In genomic region chr1:115771847-115772457, GRCh38 we compare ENCODE assay signal across 8 cellular contexts. TPM values are rescaled to one million over a fixed set of nuclear protein-coding genes. Genes with fewer than 3 reads are reported as not detected.
DNase-seq lines count a peak whose midpoint lies in the region; ATAC-seq and TF ChIP-seq lines count a peak whose summit lies in the region.

No MANE protein-coding gene starts in this region.

- no peak overlapping the region for H3K4me3 Mint-ChIP-seq in CD8-positive, alpha-beta T cell

- peaks cover 4% of the 10 kb centered on the region for H3K27me3 Mint-ChIP-seq in CD8-positive, alpha-beta T cell (ENCODE audit: low read depth)

- peaks cover 24% of the 10 kb centered on the region for H3K4me1 ChIP-seq in psoas muscle
- no peaks in the 10 kb centered on the region for H3K4me1 ChIP-seq in CD8-positive, alpha-beta T cell (ENCODE audit: insufficient read depth, low read length)

- WGBS in psoas muscle, 3 donors: 27 to 33% (median 28%) methylated on average over 10 of the region's 10 CpGs

- no peaks in the 10 kb centered on the region for H3K36me3 Mint-ChIP-seq in CD8-positive, alpha-beta T cell

- CTCF ChIA-PET in CD8-positive, alpha-beta T cell (lab: Charles Lee): interaction anchor here (0.9 to 1.1 kb wide), 2 partner anchors 9 to 634 kb away, joined by 3 to 5 read pairs; no protein-coding TSS in a partner anchor

- H3K36me3 ChIP-seq in psoas muscle (ENCODE audit: insufficient read depth in 1 of 2, low read depth in 1 of 2): no peaks in the 10 kb centered on the region
- no peaks in the 10 kb centered on the region for H3K36me3 ChIP-seq in CD8-positive, alpha-beta T cell (ENCODE audit: insufficient read depth, low read length)

- no peak overlapping the region for H3K27ac Mint-ChIP-seq in CD8-positive, alpha-beta T cell

- H3K9me3 Mint-ChIP-seq in CD8-positive, alpha-beta T cell: no peaks in the 10 kb centered on the region

- no peaks in the 10 kb centered on the region for H3K4me1 Mint-ChIP-seq in CD8-positive, alpha-beta T cell (ENCODE audit: low read depth)

- H3K4me3 ChIP-seq in psoas muscle: peak overlapping the region; percentile 15
- H3K4me3 ChIP-seq in CD8-positive, alpha-beta T cell (ENCODE audit: low read depth, low read length): no peak overlapping the region

- peak; percentile 60 for TF ChIP-seq CTCF in GM20000 (IDR thresholded peaks at IDR 0.05; ENCODE audit: extremely low read depth, missing control alignments)
- TF ChIP-seq CTCF in psoas muscle (IDR thresholded peaks at IDR 0.05): peak; percentile 87
- TF ChIP-seq CTCF in CD8-positive, alpha-beta T cell (IDR thresholded peaks at IDR 0.05): no peak

- no peaks in the 10 kb centered on the region for H3K27me3 ChIP-seq in psoas muscle (ENCODE audit: insufficient read depth in 3 of 3, low read length in 2 of 3)
- H3K27me3 ChIP-seq in CD8-positive, alpha-beta T cell (ENCODE audit: insufficient read depth, low read length): no peaks in the 10 kb centered on the region

- no peaks in the 10 kb centered on the region for H3K9me3 ChIP-seq in psoas muscle
- no peaks in the 10 kb centered on the region for H3K9me3 ChIP-seq in CD8-positive, alpha-beta T cell (ENCODE audit: low read length)

- intact Hi-C loops in left cardiac atrium (cut with DNase I): loop anchor here (2.0 to 10.0 kb wide), 3 partner anchors 157 to 225 kb away; no protein-coding TSS in a partner anchor
- intact Hi-C loops in psoas muscle (cut with DNase I): loop anchor here (1.0 to 5.0 kb wide), 3 partner anchors 55 to 165 kb away; no protein-coding TSS in a partner anchor
- intact Hi-C loops in CD8-positive, alpha-beta T cell (cut with DNase I, micrococcal nuclease): loop anchor here in 1 of 2 experiments (5.0 kb wide), 1 partner anchor 635 kb away; no protein-coding TSS in a partner anchor

- POLR2A ChIA-PET in CD8-positive, alpha-beta T cell (lab: Charles Lee): no interaction called here

- ATAC-seq in left cardiac atrium (peak; percentile 81 to 91), psoas muscle (peak; percentile 66 to 78 (median 76))
- ATAC-seq in CD8-positive, alpha-beta T cell: no peak

- DNase-seq in Daoy (ENCODE audit: low read depth) (peak; percentile 86), GM20000 (ENCODE audit: low spot score) (peak; percentile 72), HK-2 (ENCODE audit: unreplicated experiment) (peak; percentile 51), NCI-H510A (lab: John Stamatoyannopoulos, UW) (peak; percentile 77), amniotic epithelial cell (ENCODE audit: low read depth) (peak; percentile 86), left cardiac atrium (peak; percentile 73), psoas muscle (peak; percentile 65 to 68)
- DNase-seq in CD8-positive, alpha-beta T cell: no peak

- H3K27ac ChIP-seq in psoas muscle: peak overlapping the region; percentile 60
- no peak overlapping the region for H3K27ac ChIP-seq in CD8-positive, alpha-beta T cell (ENCODE audit: low read depth, low read length)

RNA-seq across cellular contexts. Expression of gene CASQ2, which starts 3.4 kb away (rescaled TPM):
- total RNA-seq in Daoy (2014; rRNA removed; shearing (Covaris generic)): 0.29 TPM in 1 of 2 replicates, not detected in the other
- total RNA-seq in left cardiac atrium: 100 to 1,000 TPM; 603 to 715 TPM
- 100 to 1,000 TPM in 2 of 4 donors, 10 to 100 TPM in 2; 56.4 to 271 (median 148) TPM for total RNA-seq in psoas muscle
- polyA plus RNA-seq in psoas muscle: 10 to 100 TPM; 68.3 to 85.0 (median 84.0) TPM
- total RNA-seq in CD8-positive, alpha-beta T cell: not detected

Comparison
In these comparisons a context has a peak if more than half of its experiments do, and no peak if none do; other contexts are left out.
1. DNase-seq: peak in Daoy (single experiment), GM20000 (single experiment), HK-2 (single experiment), NCI-H510A (single experiment), amniotic epithelial cell (single experiment), left cardiac atrium (single experiment) and psoas muscle (2 of 2); none in CD8-positive, alpha-beta T cell (0 of 7).
2. RNA of gene CASQ2, which starts 3.4 kb away (total RNA-seq): 603 to 715 TPM in left cardiac atrium and 56.4 to 271 TPM in psoas muscle; 0.29 TPM in Daoy and not detected in CD8-positive, alpha-beta T cell; every median in the first group is over 10 times any median in the second.